17 cellular contexts compared by ENCODE assay signal in genomic region chr17:72425133-72425795, GRCh38.
DNase-seq lines count a peak whose midpoint lies in the region; ATAC-seq and TF ChIP-seq lines count a peak whose summit lies in the region.
"Had no signal": no experiment of that assay in that cellular context is flagged by ENCODE, and none has a peak within 500 bp of the region (broad histone marks: within the 10 kb centered on the region; RNA-seq: fewer than 3 reads in every experiment).

No MANE protein-coding gene starts in this region.

- H3K27me3 Mint-ChIP-seq in Caco-2 (ENCODE audit: insufficient read depth, unreplicated experiment) = no peaks in the 10 kb centered on the region

- H3K4me2 ChIP-seq in PC-9 (no peak overlapping the region), mesenchymal stem cell (ENCODE audit: low read length, poor library complexity, severe bottlenecking) (no peak overlapping the region)

- no peak overlapping the region for H4K8ac ChIP-seq in mesenchymal stem cell (ENCODE audit: low read length)

- no peaks in the 10 kb centered on the region for H4K20me1 ChIP-seq in PC-9 (ENCODE audit: insufficient read depth)

- no peak for ATAC-seq in left colon
- ATAC-seq: K562, SK-N-SH treated with all-trans-retinoic acid at 6 μM for 48 hours had no signal

- peak overlapping the region; percentile 60 for H3K27ac Mint-ChIP-seq in Caco-2 (ENCODE audit: unreplicated experiment)
- H3K27ac Mint-ChIP-seq: CD14-positive monocyte had no signal

- peak overlapping the region in 1 of 2 experiments; percentile 78 for H2BK12ac ChIP-seq in mesenchymal stem cell (ENCODE audit: low read length in 2 of 2)

- 97% methylated on average over 7 of the region's 7 CpGs for WGBS in mesenchymal stem cell

- intact Hi-C loops in Caco-2 (cut with micrococcal nuclease; ENCODE audit: unreplicated experiment) (no loop called here), PC-9 (cut with micrococcal nuclease; ENCODE audit: unreplicated experiment) (no loop called here), left colon (cut with DNase I, micrococcal nuclease) (no loop called here)

- H3K36me3 ChIP-seq in Caco-2 (ENCODE audit: control insufficient read depth, insufficient read depth, low read length) = no peaks in the 10 kb centered on the region
- H3K36me3 ChIP-seq in PC-9 (ENCODE audit: low read depth) = no peaks in the 10 kb centered on the region
- peaks cover 0 to 27% of the 10 kb centered on the region in 2 experiments for H3K36me3 ChIP-seq in mesenchymal stem cell (ENCODE audit: control insufficient read depth in 1 of 2, insufficient read depth in 2 of 2, low read depth in 1 of 2, low read length in 2 of 2)

- H3K27ac ChIP-seq in PC-9 (peak overlapping the region; percentile 98), mesenchymal stem cell (ENCODE audit: low read length, poor library complexity, severe bottlenecking) (no peak overlapping the region)

- H3K27me3 ChIP-seq in Caco-2 (replicated peaks; ENCODE audit: control insufficient read depth, insufficient read depth, low read length) (no peaks in the 10 kb centered on the region), PC-9 (ENCODE audit: insufficient read depth, low read depth) (no peaks in the 10 kb centered on the region), mesenchymal stem cell (ENCODE audit: control insufficient read depth in 1 of 2, insufficient read depth in 1 of 2, low read length in 2 of 2) (no peaks in the 10 kb centered on the region)

- CTCF ChIA-PET in Caco-2 (lab: Charles Lee) = no interaction called here
- CTCF ChIA-PET in PC-9 (lab: Charles Lee) = no interaction called here

- peaks cover 59% of the 10 kb centered on the region for H3K4me1 Mint-ChIP-seq in Caco-2 (ENCODE audit: low read depth, unreplicated experiment)
- H3K4me1 Mint-ChIP-seq: CD14-positive monocyte had no signal

- no peaks in the 10 kb centered on the region for H3K9me2 ChIP-seq in PC-9 (ENCODE audit: insufficient read depth)

- no peaks in the 10 kb centered on the region for H3K9me3 Mint-ChIP-seq in Caco-2 (ENCODE audit: unreplicated experiment)

- DNase-seq in Caco-2 (no peak), GM12865 (ENCODE audit: low read depth) (peak; percentile 73), PC-9 (no peak), mesenchymal stem cell (no peak), NCI-H2227 treated with DMSO at 0.1 percent for 48 hours (lab: John Stamatoyannopoulos, UW) (no peak), left colon (no peak), activated gamma-delta T cell treated with Interleukin-2 at 50 U/mL for 16 hours (no peak)
- DNase-seq: GDM1; NCI-H1105 treated with DMSO at 0.1 percent for 48 hours; NCI-H1694; NCI-H510A; NCI-H748 treated with DMSO at 0.1 percent for 48 hours; NK-92 treated with Interleukin-12 subunit alpha and Interleukin-12 subunit beta, amount 100 ng/mL, for 24 hours; SHP77 treated with DMSO at 0.1 percent for 48 hours had no signal

- no peak overlapping the region for H2BK120ac ChIP-seq in mesenchymal stem cell (ENCODE audit: low read depth, low read length)

- H3K14ac ChIP-seq in mesenchymal stem cell (ENCODE audit: low read length in 2 of 2) = no peak overlapping the region

- peaks cover 60% of the 10 kb centered on the region for H3K4me1 ChIP-seq in Caco-2
- H3K4me1 ChIP-seq in PC-9 (replicated peaks; ENCODE audit: insufficient read depth) = peaks cover 42% of the 10 kb centered on the region
- H3K4me1 ChIP-seq in mesenchymal stem cell (ENCODE audit: control insufficient read depth, insufficient read depth, low read depth, low read length) = peaks cover 61% of the 10 kb centered on the region

- H2AFZ ChIP-seq in PC-9 (no peak overlapping the region), mesenchymal stem cell (ENCODE audit: low read depth, low read length) (no peak overlapping the region)

- no TSS peak for BruUV-seq in Caco-2 (replicated peaks; lab: Mats Ljungman, UMichigan)
- no TSS peak for BruUV-seq in PC-9 (replicated peaks; lab: Mats Ljungman, UMichigan)

- H4K91ac ChIP-seq in mesenchymal stem cell (ENCODE audit: low read length) = no peak overlapping the region

- H3K18ac ChIP-seq in mesenchymal stem cell (ENCODE audit: low read depth in 1 of 2, low read length in 2 of 2) = peak overlapping the region in 1 of 2 experiments; percentile 25

- peaks cover 52% of the 10 kb centered on the region for H3F3A ChIP-seq in PC-9 (ENCODE audit: insufficient read depth, low read depth)

- H3K9me3 ChIP-seq in Caco-2 (no peaks in the 10 kb centered on the region), PC-9 (ENCODE audit: insufficient read depth, low read depth) (no peaks in the 10 kb centered on the region), mesenchymal stem cell (ENCODE audit: control insufficient read depth, low read length) (no peaks in the 10 kb centered on the region)

- peak overlapping the region; percentile 63 for H2AK5ac ChIP-seq in mesenchymal stem cell (ENCODE audit: low read length, severe bottlenecking)

- H3K4me3 Mint-ChIP-seq in Caco-2 (ENCODE audit: unreplicated experiment) = no peak overlapping the region
- H3K4me3 Mint-ChIP-seq: CD14-positive monocyte had no signal

- H2BK15ac ChIP-seq in mesenchymal stem cell (ENCODE audit: low read depth, poor library complexity, severe bottlenecking) = no peak overlapping the region

- H3K79me1 ChIP-seq in mesenchymal stem cell (replicated peaks; ENCODE audit: low read length, poor library complexity, severe bottlenecking) = peaks cover 35% of the 10 kb centered on the region

- H3K9ac ChIP-seq in mesenchymal stem cell (ENCODE audit: low read length) = no peak overlapping the region

- H3K36me3 Mint-ChIP-seq in Caco-2 (ENCODE audit: insufficient read depth, unreplicated experiment) = peaks cover 27% of the 10 kb centered on the region
- H3K36me3 Mint-ChIP-seq: CD14-positive monocyte had no signal

- peaks cover 85% of the 10 kb centered on the region for H3K79me2 ChIP-seq in PC-9 (ENCODE audit: low read depth)

- H3K4ac ChIP-seq in mesenchymal stem cell (ENCODE audit: low read depth in 1 of 2, low read length in 2 of 2) = no peak overlapping the region

- no peak overlapping the region for H2BK5ac ChIP-seq in mesenchymal stem cell (ENCODE audit: low read depth, low read length, poor library complexity, severe bottlenecking)

- no peak for TF ChIP-seq CTCF in Caco-2 (IDR thresholded peaks at IDR 0.05; ENCODE audit: insufficient read depth in 1 of 2, low read depth in 1 of 2, low read length in 1 of 2, severe bottlenecking in 1 of 2, unreplicated experiment in 1 of 2)
- TF ChIP-seq CTCF in GM12865 (IDR thresholded peaks at IDR 0.05; ENCODE audit: insufficient read depth, low read depth, low read length, missing control alignments) = no peak
- TF ChIP-seq CTCF in PC-9 (conservative IDR thresholded peaks at IDR 0.05) = no peak

- POLR2A ChIA-PET in Caco-2 (lab: Charles Lee) (no interaction called here), PC-9 (lab: Charles Lee; ENCODE audit: unreplicated experiment) (no interaction called here)

- no peak overlapping the region for H3K23ac ChIP-seq in mesenchymal stem cell (ENCODE audit: low read length in 2 of 2)

- H3K4me3 ChIP-seq in Caco-2 (ENCODE audit: low read depth, low read length) = no peak overlapping the region
- H3K4me3 ChIP-seq in GM12865 (ENCODE audit: low read depth, low read length) = peak overlapping the region; percentile 63
- no peak overlapping the region for H3K4me3 ChIP-seq in PC-9
- no peak overlapping the region for H3K4me3 ChIP-seq in mesenchymal stem cell (ENCODE audit: insufficient read depth in 1 of 2, low read depth in 1 of 2, low read length in 2 of 2)
- H3K4me3 ChIP-seq: K562 had no signal
